19 cellular contexts compared by ENCODE assay signal in the genomic region with DNA sequence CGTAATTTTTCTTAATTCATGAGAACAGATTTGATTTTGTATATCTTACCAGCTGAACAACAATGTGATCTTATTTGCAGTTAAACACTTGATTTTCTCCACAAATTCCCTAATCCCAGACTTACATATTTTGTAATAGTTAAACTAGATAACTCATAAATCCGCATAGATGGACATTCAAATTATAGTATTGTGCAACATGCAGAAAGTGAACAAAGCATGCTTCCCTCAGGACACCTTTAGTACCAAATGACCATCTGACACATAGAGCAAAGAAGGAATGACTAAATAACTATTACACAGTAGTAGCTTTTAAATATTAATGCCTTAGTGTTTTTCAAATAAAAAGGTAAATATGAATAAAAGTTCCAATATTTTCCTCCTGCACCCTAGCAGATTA.
"Had no signal": no experiment of that assay in that cellular context is flagged by ENCODE, and none has a peak within 500 bp of the region (broad histone marks: within the 10 kb centered on the region; RNA-seq: fewer than 3 reads in every experiment).

No MANE protein-coding gene starts in this region.

- H3K27ac ChIP-seq: PC-9, SJSA1, SK-N-MC had no signal

- H3K4me3 ChIP-seq: PC-9, SJSA1, SK-N-MC had no signal

- DNase-seq: KBM-7, MM.1S, NCI-H1092 treated with DMSO at 0.1 percent for 48 hours, NCI-H1436, NCI-H187, NCI-H2029, NCI-H2081 treated with DMSO at 0.1 percent for 48 hours, NCI-H2171 treated with DMSO at 0.1 percent for 48 hours, NCI-H2227 treated with DMSO at 0.1 percent for 48 hours, NCI-H510A, NCI-H524 treated with DMSO at 0.1 percent for 48 hours, NCI-H69, NCI-H774, PC-9, Right ventricle myocardium superior, RPMI8226, SIG-M5 had no signal

- H3K9me3 ChIP-seq: SJSA1 had no signal

- H3K4me1 ChIP-seq: SJSA1 had no signal

- H3K4me2 ChIP-seq: PC-9 had no signal
